10 cellular contexts compared by ENCODE assay signal in genomic region chr17:81039854-81040758, GRCh38. TPM values are rescaled to one million over a fixed set of nuclear protein-coding genes. Genes with fewer than 3 reads are reported as not detected.
A peak's percentile ranks its signal among the peaks of the same experiment; 100 is the strongest.
DNase-seq lines count a peak whose midpoint lies in the region; ATAC-seq, FAIRE-seq and TF ChIP-seq lines count a peak whose summit lies in the region.
"Had no signal": no experiment of that assay in that cellular context is flagged by ENCODE, and none has a peak within 500 bp of the region (broad histone marks: within the 10 kb centered on the region; RNA-seq: fewer than 3 reads in every experiment).

No MANE protein-coding gene starts in this region.

- H2BK5ac ChIP-seq in mesenchymal stem cell (ENCODE audit: low read depth, low read length, poor library complexity, severe bottlenecking): no peak overlapping the region

- WGBS in mesenchymal stem cell: 55% methylated on average over 28 of the region's 28 CpGs

- ATAC-seq in HG02884 (IDR thresholded peaks at IDR 0.05; ENCODE audit: unreplicated experiment): no peak

- no peak overlapping the region for H3K4me3 ChIP-seq in AG04450 (ENCODE audit: low read depth, low read length)
- H3K4me3 ChIP-seq in astrocyte of the spinal cord (ENCODE audit: low read depth, low read length): no peak overlapping the region
- peak overlapping the region in 1 of 2 experiments; percentile 51 for H3K4me3 ChIP-seq in mesenchymal stem cell (ENCODE audit: insufficient read depth in 1 of 2, low read depth in 1 of 2, low read length in 2 of 2)

- peak overlapping the region; percentile 79 for H4K91ac ChIP-seq in mesenchymal stem cell (ENCODE audit: low read length)

- H2BK120ac ChIP-seq in mesenchymal stem cell (ENCODE audit: low read depth, low read length): no peak overlapping the region

- FAIRE-seq in HTR-8/SVneo (lab: Jason Lieb, UNC): peak; percentile 69

- peaks cover 0 to 30% of the 10 kb centered on the region in 2 experiments for H3K36me3 ChIP-seq in mesenchymal stem cell (ENCODE audit: control insufficient read depth in 1 of 2, insufficient read depth in 2 of 2, low read depth in 1 of 2, low read length in 2 of 2)

- H2AFZ ChIP-seq in mesenchymal stem cell (ENCODE audit: low read depth, low read length): no peak overlapping the region

- H3K14ac ChIP-seq in mesenchymal stem cell (ENCODE audit: low read length in 2 of 2): peak overlapping the region in 1 of 2 experiments; percentile 39

- peaks cover 78% of the 10 kb centered on the region for H3K4me1 ChIP-seq in mesenchymal stem cell (ENCODE audit: control insufficient read depth, insufficient read depth, low read depth, low read length)

- H3K9me3 ChIP-seq in AG04450 (ENCODE audit: control insufficient read depth, insufficient read depth, low read length): peaks cover 15% of the 10 kb centered on the region; the same call in 1 of the 2 replicates
- no peaks in the 10 kb centered on the region for H3K9me3 ChIP-seq in mesenchymal stem cell (ENCODE audit: control insufficient read depth, low read length)

- no peaks in the 10 kb centered on the region for H3K79me1 ChIP-seq in mesenchymal stem cell (replicated peaks; ENCODE audit: low read length, poor library complexity, severe bottlenecking)

- H3K23ac ChIP-seq in mesenchymal stem cell (ENCODE audit: low read length in 2 of 2): no peak overlapping the region

- H3K18ac ChIP-seq in mesenchymal stem cell (ENCODE audit: low read depth in 1 of 2, low read length in 2 of 2): peak overlapping the region; percentile 52 to 56

- H3K27me3 ChIP-seq in AG04450 (ENCODE audit: control insufficient read depth, insufficient read depth, low read length) (no peaks in the 10 kb centered on the region), mesenchymal stem cell (ENCODE audit: control insufficient read depth in 1 of 2, insufficient read depth in 1 of 2, low read length in 2 of 2) (no peaks in the 10 kb centered on the region)

- DNase-seq in AG04450 (ENCODE audit: low read depth, low spot score): no peak
- peak; percentile 66 for DNase-seq in HTR-8/SVneo (ENCODE audit: insufficient read length, low spot score)
- peak; percentile 78 for DNase-seq in astrocyte of the spinal cord (ENCODE audit: low read depth, low spot score)
- DNase-seq in mesenchymal stem cell: peak; percentile 64
- DNase-seq in NCI-H2029 treated with DMSO at 0.1 percent for 48 hours (lab: John Stamatoyannopoulos, UW): no peak
- no peak for DNase-seq in stimulated activated CD4-positive, alpha-beta T cell treated with anti-CD3 and anti-CD28 coated beads, Interleukin-4, amount 100 ng/mL, for 24 hours
- DNase-seq in GF-D8 (lab: John Stamatoyannopoulos, UW): no peak
- DNase-seq: stimulated activated naive CD4-positive, alpha-beta T cell treated with Interleukin-2 at 50 U/mL for 16 hours had no signal

- CTCF ChIA-PET in AG04450 (lab: Charles Lee): interaction anchor here (1.6 to 2.0 kb wide), 2 partner anchors 16 to 58 kb away, joined by 5 to 6 read pairs; no protein-coding TSS in a partner anchor

- H3K27ac ChIP-seq in AG04450 (ENCODE audit: low read depth, low read length) (peak overlapping the region; percentile 39), mesenchymal stem cell (ENCODE audit: low read length, poor library complexity, severe bottlenecking) (peak overlapping the region; percentile 48)
- H3K27ac ChIP-seq: HL-60 had no signal

- H2BK15ac ChIP-seq in mesenchymal stem cell (ENCODE audit: low read depth, poor library complexity, severe bottlenecking): no peak overlapping the region

- H4K8ac ChIP-seq in mesenchymal stem cell (ENCODE audit: low read length): peak overlapping the region; percentile 41

- peak overlapping the region; percentile 43 for H3K9ac ChIP-seq in mesenchymal stem cell (ENCODE audit: low read length)

- TF ChIP-seq CTCF in AG04450 (IDR thresholded peaks at IDR 0.05; ENCODE audit: low read depth, low read length) (no peak), astrocyte of the spinal cord (IDR thresholded peaks at IDR 0.05; ENCODE audit: low read depth, low read length) (no peak)

- POLR2A ChIA-PET in AG04450 (lab: Yijun Ruan, JAX): interaction anchor here (0.6 kb wide), 1 partner anchor 47 kb away, joined by 3 read pairs; no protein-coding TSS in a partner anchor

- H2AK5ac ChIP-seq in mesenchymal stem cell (ENCODE audit: low read length, severe bottlenecking): peak overlapping the region; percentile 94

- H2BK12ac ChIP-seq in mesenchymal stem cell (ENCODE audit: low read length in 2 of 2): peak overlapping the region; percentile 40 to 76

- H3K4ac ChIP-seq in mesenchymal stem cell (ENCODE audit: low read depth in 1 of 2, low read length in 2 of 2): peak overlapping the region; percentile 5 to 20

- in situ Hi-C loops in astrocyte of the spinal cord (cut with HindIII; ENCODE audit: low sequenced_read_pairs): no loop called here

- H3K4me2 ChIP-seq in mesenchymal stem cell (ENCODE audit: low read length, poor library complexity, severe bottlenecking): peak overlapping the region; percentile 24

RNA-seq across cellular contexts. Expression of gene BAIAP2, which starts 5.2 kb away (rescaled TPM):
- polyA plus RNA-seq in AG04450 (2011; rRNA removed): 9.6 and 9.8 TPM in 2 replicates
- polyA minus RNA-seq in AG04450 (2011; rRNA and poly(A)+ RNA removed): 8.2 and 11.4 TPM in 2 replicates
- 20.5 TPM for polyA plus RNA-seq in mesenchymal stem cell (2013, experiment 1 of 2)
- polyA plus RNA-seq in mesenchymal stem cell (2013, experiment 2 of 2): 20.4 TPM

RNA-seq across cellular contexts. Expression of gene CHMP6, which starts 48.5 kb away (rescaled TPM):
- 25.2 and 27.3 TPM in 2 replicates for polyA plus RNA-seq in AG04450 (2011; rRNA removed)
- 10.5 and 11.9 TPM in 2 replicates for polyA minus RNA-seq in AG04450 (2011; rRNA and poly(A)+ RNA removed)
- polyA plus RNA-seq in mesenchymal stem cell (2013, experiment 1 of 2): 12.7 TPM
- 12.0 TPM for polyA plus RNA-seq in mesenchymal stem cell (2013, experiment 2 of 2)

Comparison
In these comparisons a context has a peak if more than half of its experiments do, and no peak if none do; other contexts are left out.
1. DNase-seq: peak in HTR-8/SVneo (single experiment), astrocyte of the spinal cord (single experiment) and mesenchymal stem cell (single experiment); none in AG04450 (single experiment), NCI-H2029 treated with DMSO at 0.1 percent for 48 hours (single experiment), stimulated activated CD4-positive, alpha-beta T cell treated with anti-CD3 and anti-CD28 coated beads, Interleukin-4, amount 100 ng/mL, for 24 hours (single experiment) and GF-D8 (single experiment).